ENCODE assay signal across 8 cellular contexts in the genomic region with DNA sequence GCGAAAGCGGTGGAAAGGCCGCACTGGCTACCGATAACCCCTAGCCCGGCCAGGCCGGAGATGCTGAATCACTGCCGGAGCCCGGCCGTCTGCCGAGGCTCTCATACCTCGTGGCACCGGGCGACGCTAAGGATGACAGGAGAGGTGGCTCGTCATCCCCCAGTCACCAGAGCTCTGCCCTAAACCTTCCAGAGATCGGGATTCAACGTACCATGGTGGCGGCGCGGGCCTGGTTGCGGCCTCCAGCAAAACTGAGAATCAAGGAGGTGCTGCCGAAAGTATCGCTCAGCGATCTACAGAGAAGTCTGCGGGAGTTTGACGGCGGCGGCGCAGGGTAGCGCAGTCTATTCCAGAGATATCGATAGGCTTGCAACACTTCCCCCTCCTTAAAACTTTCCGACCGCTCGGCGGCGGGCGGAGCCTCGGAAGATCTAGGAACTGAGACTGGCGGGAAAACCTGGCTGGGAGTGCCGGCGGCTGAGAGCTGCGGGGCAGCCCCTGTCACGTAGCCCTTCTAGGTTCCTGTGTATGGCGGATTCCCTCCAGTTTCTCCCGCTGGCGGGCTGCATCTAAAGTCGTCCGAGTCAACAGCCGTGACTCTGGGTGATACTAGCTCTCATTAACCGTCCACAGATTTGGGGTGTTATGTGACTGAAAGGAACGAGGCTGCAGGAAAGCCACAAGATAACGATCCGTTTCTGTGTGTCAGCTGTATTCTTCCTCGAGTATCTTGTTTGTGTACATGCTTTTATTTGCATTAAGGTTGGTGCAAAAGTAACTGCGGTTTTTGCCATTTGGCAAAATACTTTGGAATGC. TPM values are rescaled to one million over a fixed set of nuclear protein-coding genes. Genes with fewer than 3 reads are reported as not detected.
DNase-seq lines count a peak whose midpoint lies in the region; TF ChIP-seq lines count a peak whose summit lies in the region.

Gene PSMA1, minus strand, starts transcription at position 301 of the 816 bp plus-strand sequence. Its CDS starts 87 bp downstream, at position 214.

- no peaks in the 10 kb centered on the region for H3K27me3 Mint-ChIP-seq in H9 (ENCODE audit: low read depth)

- no peak within 1 kb of the TSS for H3T11ph ChIP-seq in H9 (ENCODE audit: low read length)

- intact Hi-C loops in stomach (cut with DNase I; ENCODE audit: low total_unique reads), result no loop called here

- TF ChIP-seq CTCF in H9 (conservative IDR thresholded peaks at IDR 0.05), result peak; percentile 20; the same call in 1 of the 3 replicates
- peak; percentile 53 for TF ChIP-seq CTCF in neural cell (IDR thresholded peaks at IDR 0.05; ENCODE audit: poor library complexity, severe bottlenecking)
- TF ChIP-seq CTCF in stomach (IDR thresholded peaks at IDR 0.05), result peak in 5 of 7 experiments; percentile 49 to 74 (median 53)

- no peaks in the 10 kb centered on the region for H3K9me3 Mint-ChIP-seq in H9

- no peak within 1 kb of the TSS for H2BK15ac ChIP-seq in H9 (ENCODE audit: low read depth, low read length)

- H3K4me2 ChIP-seq in H9 (ENCODE audit: insufficient read depth, insufficient read length, low read length), result peak within 1 kb of the TSS; percentile 87
- peak within 1 kb of the TSS; percentile 76 for H3K4me2 ChIP-seq in neural cell (ENCODE audit: low read length)

- H2BK5ac ChIP-seq in H9 (ENCODE audit: insufficient read length, low read length), result no peak within 1 kb of the TSS

- no peaks in the 10 kb centered on the region for H3K27me3 ChIP-seq in H9 (ENCODE audit: insufficient read depth, low read length)
- no peaks in the 10 kb centered on the region for H3K27me3 ChIP-seq in MG63
- no peaks in the 10 kb centered on the region for H3K27me3 ChIP-seq in neural cell (ENCODE audit: insufficient read depth, low read depth, low read length)
- H3K27me3 ChIP-seq in stomach, result no peaks in the 10 kb centered on the region

- peak; percentile 68 for TF ChIP-seq EP300 in neural cell (conservative IDR thresholded peaks at IDR 0.05; ENCODE audit: poor library complexity, severe bottlenecking)
- TF ChIP-seq EP300 in stomach (IDR thresholded peaks at IDR 0.05), result no peak

- peak within 1 kb of the TSS; percentile 93 to 99 (median 97) for H3K27ac Mint-ChIP-seq in H9

- no peak within 1 kb of the TSS for H2BK20ac ChIP-seq in H9 (ENCODE audit: low read depth, low read length, poor library complexity, severe bottlenecking)

- peaks cover 3% of the 10 kb centered on the region for H3K23me2 ChIP-seq in H9 (ENCODE audit: insufficient read length, low read depth, low read length, poor library complexity, severe bottlenecking)

- H3K79me2 ChIP-seq in H9 (ENCODE audit: insufficient read depth, low read length) (peaks cover 7% of the 10 kb centered on the region; the same call in 1 of the 2 replicates), neural cell (replicated peaks; ENCODE audit: insufficient read depth, low read length) (peaks cover 18% of the 10 kb centered on the region)

- H3K36me3 ChIP-seq in ES-I3 (ENCODE audit: insufficient read depth, low read length) (peaks cover 4% of the 10 kb centered on the region; the same call in 1 of the 2 replicates), MG63 (peaks cover 24% of the 10 kb centered on the region), neural cell (ENCODE audit: insufficient read depth, low read length) (peaks cover 4% of the 10 kb centered on the region), stomach (peaks cover 22 to 32% (median 30%) of the 10 kb centered on the region in 4 donors)

- H3K9ac ChIP-seq in ES-I3 (ENCODE audit: low read depth, low read length) (peak within 1 kb of the TSS; percentile 89), H9 (ENCODE audit: extremely low read depth, insufficient read length, low read length) (peak within 1 kb of the TSS; percentile 90), neural cell (ENCODE audit: low read length) (peak within 1 kb of the TSS; percentile 85)

- H4K8ac ChIP-seq in H9 (replicated peaks; ENCODE audit: insufficient read length, low read depth, low read length), result no peak within 1 kb of the TSS

- H3K79me1 ChIP-seq in H9 (ENCODE audit: insufficient read depth, low read depth, low read length, poor library complexity, severe bottlenecking), result no peaks in the 10 kb centered on the region

- H3K4ac ChIP-seq in H9 (ENCODE audit: low read depth, low read length), result no peak within 1 kb of the TSS

- no peak within 1 kb of the TSS for H2BK12ac ChIP-seq in H9 (ENCODE audit: insufficient read length, low read depth, low read length)

- H3K27ac ChIP-seq in H9 (ENCODE audit: insufficient read length, low read depth, low read length), result peak within 1 kb of the TSS; percentile 52
- H3K27ac ChIP-seq in neural cell (ENCODE audit: low read length), result peak within 1 kb of the TSS; percentile 78
- peak within 1 kb of the TSS; percentile 87 to 94 (median 92) for H3K27ac ChIP-seq in stomach

- H3K56ac ChIP-seq in H9 (ENCODE audit: insufficient read length, low read depth, low read length), result no peak within 1 kb of the TSS

- H2BK120ac ChIP-seq in H9 (ENCODE audit: low read depth, low read length, poor library complexity, severe bottlenecking), result no peak within 1 kb of the TSS

- H3K23ac ChIP-seq in H9 (ENCODE audit: insufficient read length, low read depth, low read length), result no peak within 1 kb of the TSS

- H3K9me2 ChIP-seq in neural cell (ENCODE audit: insufficient read depth, low read length), result no peaks in the 10 kb centered on the region

- H3K36me3 Mint-ChIP-seq in H9 (ENCODE audit: insufficient read depth in 1 of 3, low read depth in 3 of 3), result peaks cover 11 to 23% (median 19%) of the 10 kb centered on the region in 3 experiments; a peak in 6 of 7 replicates

- WGBS in H9 (ENCODE audit: extremely low coverage, insufficient read length, low lambda C conversion rate), result no CpG with 5 or more reads among the region's 55 CpGs
- WGBS in stomach, 5 donors, result 0 to 1% (median 1%) methylated on average over 40 to 55 of the region's 55 CpGs

- no peaks in the 10 kb centered on the region for H3K4me1 ChIP-seq in ES-I3 (ENCODE audit: insufficient read depth, low read length)
- H3K4me1 ChIP-seq in H9 (ENCODE audit: insufficient read depth, low read length), result no peaks in the 10 kb centered on the region
- H3K4me1 ChIP-seq in stomach, result peaks cover 9 to 28% (median 22%) of the 10 kb centered on the region in 4 donors

- no peaks in the 10 kb centered on the region for H3F3A ChIP-seq in neural cell (ENCODE audit: insufficient read depth, low read length, poor library complexity, severe bottlenecking)

- peak; percentile 54 for TF ChIP-seq RAD21 in neural cell (conservative IDR thresholded peaks at IDR 0.05)

- peaks cover 14 to 15% of the 10 kb centered on the region in 2 experiments for H3K4me1 Mint-ChIP-seq in H9

- TF ChIP-seq POLR2A in stomach (IDR thresholded peaks at IDR 0.05), result peak in 1 of 4 donors; percentile 2

- H4K91ac ChIP-seq in H9 (ENCODE audit: insufficient read length, low read depth, low read length), result no peak within 1 kb of the TSS

- DNase-seq in H9 (peak; percentile 97), MG63 (peak; percentile 93), SHP77 treated with DMSO at 0.1 percent for 48 hours (lab: John Stamatoyannopoulos, UW) (peak; percentile 70), fibroblast of the conjunctiva (ENCODE audit: low read depth) (peak; percentile 84), stomach (peak; percentile 95)
- DNase-seq in activated effector memory CD4-positive, alpha-beta T cell treated with anti-CD3 and anti-CD28 coated beads, Interleukin-2, amount 50 U/mL, for 16 hours, result peak; percentile 97

- peak within 1 kb of the TSS; percentile 22 for H3K18ac ChIP-seq in H9 (ENCODE audit: insufficient read length, low read depth, low read length)

- no peak within 1 kb of the TSS for H2AK5ac ChIP-seq in H9 (ENCODE audit: insufficient read length, low read length)

- H4K5ac ChIP-seq in H9 (ENCODE audit: insufficient read length, low read depth, low read length), result no peak within 1 kb of the TSS

- H3K9me3 ChIP-seq in ES-I3 (ENCODE audit: control insufficient read depth, insufficient read depth, low read length) (no peaks in the 10 kb centered on the region), H9 (ENCODE audit: control insufficient read depth, low read depth, low read length) (no peaks in the 10 kb centered on the region), MG63 (no peaks in the 10 kb centered on the region), neural cell (ENCODE audit: low read length) (no peaks in the 10 kb centered on the region), stomach (no peaks in the 10 kb centered on the region)

- peak within 1 kb of the TSS; percentile 88 for H2AFZ ChIP-seq in H9 (ENCODE audit: low read length)
- H2AFZ ChIP-seq in neural cell (ENCODE audit: low read depth, low read length), result peak within 1 kb of the TSS; percentile 77

- peak within 1 kb of the TSS; percentile 95 to 98 for H3K4me3 Mint-ChIP-seq in H9

- peak within 1 kb of the TSS; percentile 72 for H3K4me3 ChIP-seq in MG63
- H3K4me3 ChIP-seq in neural cell (ENCODE audit: low read length), result peak within 1 kb of the TSS; percentile 75
- H3K4me3 ChIP-seq in stomach, result peak within 1 kb of the TSS; percentile 74 to 94 (median 78)

- H3K14ac ChIP-seq in H9 (ENCODE audit: insufficient read depth, low read length), result peak within 1 kb of the TSS; percentile 83

- H4K20me1 ChIP-seq in H9 (ENCODE audit: control insufficient read depth, insufficient read depth, insufficient read length), result no peaks in the 10 kb centered on the region
- no peaks in the 10 kb centered on the region for H4K20me1 ChIP-seq in neural cell (ENCODE audit: insufficient read depth)

TF ChIP-seq in neural cell, 6 proteins besides CTCF, POLR2A, EP300 and RAD21 (continues in another document):
- TF ChIP-seq EZH2 (IDR thresholded peaks at IDR 0.05; ENCODE audit: borderline replicate concordance, insufficient read depth, low read length, poor library complexity, severe bottlenecking) (no peak), SMC3 (conservative IDR thresholded peaks at IDR 0.05; ENCODE audit: poor library complexity) (peak; percentile 55), TAF1 (IDR thresholded peaks at IDR 0.05; ENCODE audit: low read depth) (no peak)

RNA-seq across cellular contexts. Expression of gene PSMA1, which starts in this region (rescaled TPM):
- total RNA-seq in H9 (2021) (167 and 176 TPM in 2 replicates), stomach (100 to 1,000 TPM in 1 of 5 donors, 10 to 100 TPM in 4; 26.8 to 191 (median 56.8) TPM)
- total RNA-seq in MG63 (2014; rRNA removed; shearing (Covaris generic); ENCODE audit: low replicate concordance), result 271 and 295 TPM in 2 replicates
- polyA plus RNA-seq in neural cell (283 and 322 TPM in 2 replicates), stomach (100 to 1,000 TPM; 128 to 154 (median 144) TPM)
- polyA minus RNA-seq in neural cell, result 133 and 139 TPM in 2 replicates

Comparison
In these comparisons a context has a peak if more than half of its experiments do, and no peak if none do; other contexts are left out.
1. Peak in every context shown above with its lines: DNase-seq, H3K4me3 ChIP-seq and H3K27ac ChIP-seq.